In the genomic region with DNA sequence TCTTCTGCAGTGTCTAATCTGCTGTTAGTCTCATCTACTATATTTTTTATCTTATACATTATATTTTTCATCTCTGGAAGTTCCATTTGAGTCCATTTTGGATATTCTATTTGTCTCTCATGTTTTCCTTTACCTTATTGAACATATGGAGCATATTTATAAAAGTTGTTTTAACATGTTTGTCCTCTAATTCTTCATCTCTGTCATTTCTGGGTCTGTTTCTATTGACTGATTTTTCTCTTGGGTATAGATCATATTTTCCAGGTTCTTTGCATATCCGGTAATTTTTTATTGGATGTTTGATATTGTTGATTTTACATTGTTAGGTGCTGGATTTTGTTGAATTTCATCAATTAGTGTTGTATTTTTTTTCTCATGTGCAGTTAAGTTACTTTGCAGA, we compare ENCODE assay signal across 33 cellular contexts. TPM values are rescaled to one million over a fixed set of nuclear protein-coding genes. Genes with fewer than 3 reads are reported as not detected.
A peak's percentile ranks its signal among the peaks of the same experiment; 100 is the strongest.
DNase-seq lines count a peak whose midpoint lies in the region; FAIRE-seq and TF ChIP-seq lines count a peak whose summit lies in the region.
"Had no signal": no experiment of that assay in that cellular context is flagged by ENCODE, and none has a peak within 500 bp of the region (broad histone marks: within the 10 kb centered on the region; RNA-seq: fewer than 3 reads in every experiment).

No MANE protein-coding gene starts in this region.

- H3K27me3 ChIP-seq in SJCRH30, result no peaks in the 10 kb centered on the region
- H3K27me3 ChIP-seq: BE2C; BLaER1; BLaER1 treated with 17β-estradiol and CSF1 and Interleukin-3, amounts not matched to agents 10 nM and 100 nM had no signal

- peak; percentile 34 for FAIRE-seq in G401.6 (lab: Jason Lieb, UNC)
- FAIRE-seq: A549, D721Med had no signal

- POLR2A ChIA-PET in HEK293 (lab: Yijun Ruan, JAX), result no interaction called here

- H3K4me3 ChIP-seq in HEK293 (ENCODE audit: low read depth, low read length) (no peak overlapping the region), SJCRH30 (no peak overlapping the region)
- H3K4me3 ChIP-seq: A549; BLaER1; BLaER1 treated with 17β-estradiol and CSF1 and Interleukin-3, amounts not matched to agents 10 nM and 100 nM had no signal

- no peaks in the 10 kb centered on the region for H3K9me3 ChIP-seq in HEK293 (ENCODE audit: control insufficient read depth, insufficient read depth, low read depth, low read length)
- peaks cover 13% of the 10 kb centered on the region; the same call in 1 of the 2 replicates for H3K9me3 ChIP-seq in SJCRH30 (replicated peaks)
- H3K9me3 ChIP-seq: BE2C had no signal

- TF ChIP-seq CTCF in HEK293 (tag by site-specific recombination; IDR thresholded peaks at IDR 0.05), result no peak

- CTCF ChIA-PET in HEK293 (lab: Yijun Ruan, JAX), result no interaction called here

- DNase-seq in SJCRH30 (no peak), AG08396 (ENCODE audit: low spot score) (no peak)
- DNase-seq: 8988T; ACHN; AML-193; BE2C; C1 segment of cervical spinal cord; Caco-2; Calu3; CD4-positive, alpha-beta memory T cell; CD4-positive, alpha-beta T cell; CD4-positive, CD25-positive, alpha-beta regulatory T cell; CD8-positive, alpha-beta memory T cell; CD8-positive, alpha-beta T cell; COR-L47; DMS 273 treated with DMSO at 0.1 percent for 48 hours; DMS153; DMS53; DMS79; DMS79 treated with DMSO at 0.1 percent for 48 hours; DND-41; EL had no signal

- H3K27ac ChIP-seq in HEK293 (ENCODE audit: extremely low read depth, low read depth, low read length) (no peak overlapping the region), SJCRH30 (no peak overlapping the region)
- H3K27ac ChIP-seq: 22Rv1; A549; BLaER1; BLaER1 treated with 17β-estradiol and CSF1 and Interleukin-3, amounts not matched to agents 10 nM and 100 nM; C4-2B had no signal

- H3K4me1 ChIP-seq in HEK293 (ENCODE audit: control insufficient read depth, insufficient read depth, low read length) (no peaks in the 10 kb centered on the region), SJCRH30 (no peaks in the 10 kb centered on the region)
- H3K4me1 ChIP-seq: A549; BE2C; BLaER1; BLaER1 treated with 17β-estradiol and CSF1 and Interleukin-3, amounts not matched to agents 10 nM and 100 nM; Caco-2 had no signal

- H3K36me3 ChIP-seq in HEK293 (ENCODE audit: control insufficient read depth in 2 of 2, insufficient read depth in 1 of 2, low read length in 2 of 2), result no peaks in the 10 kb centered on the region
- H3K36me3 ChIP-seq in SJCRH30, result no peaks in the 10 kb centered on the region
- H3K36me3 ChIP-seq: BE2C; BLaER1; BLaER1 treated with 17β-estradiol and CSF1 and Interleukin-3, amounts not matched to agents 10 nM and 100 nM had no signal

TF ChIP-seq in HEK293, 187 proteins besides CTCF, POLR2A, EP300 and RAD21 (continues in another document):
- no peak for TF ChIP-seq BCL11B (tag by site-specific recombination; IDR thresholded peaks at IDR 0.05; ENCODE audit: low read depth)
- TF ChIP-seq, protein P1, sequence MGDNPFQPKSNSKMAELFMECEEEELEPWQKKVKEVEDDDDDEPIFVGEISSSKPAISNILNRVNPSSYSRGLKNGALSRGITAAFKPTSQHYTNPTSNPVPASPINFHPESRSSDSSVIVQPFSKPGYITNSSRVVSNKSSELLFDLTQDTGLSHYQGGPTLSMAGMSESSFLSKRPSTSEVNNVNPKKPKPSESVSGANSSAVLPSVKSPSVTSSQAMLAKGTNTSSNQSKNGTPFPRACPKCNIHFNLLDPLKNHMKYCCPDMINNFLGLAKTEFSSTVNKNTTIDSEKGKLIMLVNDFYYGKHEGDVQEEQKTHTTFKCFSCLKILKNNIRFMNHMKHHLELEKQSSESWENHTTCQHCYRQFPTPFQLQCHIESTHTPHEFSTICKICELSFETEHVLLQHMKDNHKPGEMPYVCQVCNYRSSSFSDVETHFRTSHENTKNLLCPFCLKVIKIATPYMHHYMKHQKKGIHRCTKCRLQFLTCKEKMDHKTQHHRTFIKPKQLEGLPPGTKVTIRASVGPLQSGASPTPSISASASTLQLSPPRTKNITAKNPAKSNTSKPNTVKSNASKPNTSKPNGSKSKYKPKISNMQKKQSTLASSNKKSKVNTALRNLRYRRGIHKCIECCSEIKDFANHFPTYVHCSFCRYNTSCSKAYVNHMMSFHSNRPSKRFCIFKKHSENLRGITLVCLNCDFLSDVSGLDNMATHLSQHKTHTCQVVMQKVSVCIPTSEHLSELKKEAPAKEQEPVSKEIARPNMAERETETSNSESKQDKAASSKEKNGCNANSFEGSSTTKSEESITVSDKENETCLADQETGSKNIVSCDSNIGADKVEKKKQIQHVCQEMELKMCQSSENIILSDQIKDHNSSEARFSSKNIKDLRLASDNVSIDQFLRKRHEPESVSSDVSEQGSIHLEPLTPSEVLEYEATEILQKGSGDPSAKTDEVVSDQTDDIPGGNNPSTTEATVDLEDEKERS (tag by site-specific recombination; IDR thresholded peaks at IDR 0.05), result peak; percentile 47; the same call in 1 of the 2 replicates
- TF ChIP-seq, protein P2, sequence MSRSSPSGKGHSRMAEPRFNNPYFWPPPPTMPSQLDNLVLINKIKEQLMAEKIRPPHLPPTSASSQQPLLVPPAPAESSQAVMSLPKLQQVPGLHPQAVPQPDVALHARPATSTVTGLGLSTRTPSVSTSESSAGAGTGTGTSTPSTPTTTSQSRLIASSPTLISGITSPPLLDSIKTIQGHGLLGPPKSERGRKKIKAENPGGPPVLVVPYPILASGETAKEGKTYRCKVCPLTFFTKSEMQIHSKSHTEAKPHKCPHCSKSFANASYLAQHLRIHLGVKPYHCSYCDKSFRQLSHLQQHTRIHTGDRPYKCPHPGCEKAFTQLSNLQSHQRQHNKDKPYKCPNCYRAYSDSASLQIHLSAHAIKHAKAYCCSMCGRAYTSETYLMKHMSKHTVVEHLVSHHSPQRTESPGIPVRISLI (tag by site-specific recombination; IDR thresholded peaks at IDR 0.05), result no peak
- TF ChIP-seq, protein P3, sequence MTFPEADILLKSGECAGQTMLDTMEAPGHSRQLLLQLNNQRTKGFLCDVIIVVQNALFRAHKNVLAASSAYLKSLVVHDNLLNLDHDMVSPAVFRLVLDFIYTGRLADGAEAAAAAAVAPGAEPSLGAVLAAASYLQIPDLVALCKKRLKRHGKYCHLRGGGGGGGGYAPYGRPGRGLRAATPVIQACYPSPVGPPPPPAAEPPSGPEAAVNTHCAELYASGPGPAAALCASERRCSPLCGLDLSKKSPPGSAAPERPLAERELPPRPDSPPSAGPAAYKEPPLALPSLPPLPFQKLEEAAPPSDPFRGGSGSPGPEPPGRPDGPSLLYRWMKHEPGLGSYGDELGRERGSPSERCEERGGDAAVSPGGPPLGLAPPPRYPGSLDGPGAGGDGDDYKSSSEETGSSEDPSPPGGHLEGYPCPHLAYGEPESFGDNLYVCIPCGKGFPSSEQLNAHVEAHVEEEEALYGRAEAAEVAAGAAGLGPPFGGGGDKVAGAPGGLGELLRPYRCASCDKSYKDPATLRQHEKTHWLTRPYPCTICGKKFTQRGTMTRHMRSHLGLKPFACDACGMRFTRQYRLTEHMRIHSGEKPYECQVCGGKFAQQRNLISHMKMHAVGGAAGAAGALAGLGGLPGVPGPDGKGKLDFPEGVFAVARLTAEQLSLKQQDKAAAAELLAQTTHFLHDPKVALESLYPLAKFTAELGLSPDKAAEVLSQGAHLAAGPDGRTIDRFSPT (tag by site-specific recombination; IDR thresholded peaks at IDR 0.05), result no peak
- TF ChIP-seq, protein P4, sequence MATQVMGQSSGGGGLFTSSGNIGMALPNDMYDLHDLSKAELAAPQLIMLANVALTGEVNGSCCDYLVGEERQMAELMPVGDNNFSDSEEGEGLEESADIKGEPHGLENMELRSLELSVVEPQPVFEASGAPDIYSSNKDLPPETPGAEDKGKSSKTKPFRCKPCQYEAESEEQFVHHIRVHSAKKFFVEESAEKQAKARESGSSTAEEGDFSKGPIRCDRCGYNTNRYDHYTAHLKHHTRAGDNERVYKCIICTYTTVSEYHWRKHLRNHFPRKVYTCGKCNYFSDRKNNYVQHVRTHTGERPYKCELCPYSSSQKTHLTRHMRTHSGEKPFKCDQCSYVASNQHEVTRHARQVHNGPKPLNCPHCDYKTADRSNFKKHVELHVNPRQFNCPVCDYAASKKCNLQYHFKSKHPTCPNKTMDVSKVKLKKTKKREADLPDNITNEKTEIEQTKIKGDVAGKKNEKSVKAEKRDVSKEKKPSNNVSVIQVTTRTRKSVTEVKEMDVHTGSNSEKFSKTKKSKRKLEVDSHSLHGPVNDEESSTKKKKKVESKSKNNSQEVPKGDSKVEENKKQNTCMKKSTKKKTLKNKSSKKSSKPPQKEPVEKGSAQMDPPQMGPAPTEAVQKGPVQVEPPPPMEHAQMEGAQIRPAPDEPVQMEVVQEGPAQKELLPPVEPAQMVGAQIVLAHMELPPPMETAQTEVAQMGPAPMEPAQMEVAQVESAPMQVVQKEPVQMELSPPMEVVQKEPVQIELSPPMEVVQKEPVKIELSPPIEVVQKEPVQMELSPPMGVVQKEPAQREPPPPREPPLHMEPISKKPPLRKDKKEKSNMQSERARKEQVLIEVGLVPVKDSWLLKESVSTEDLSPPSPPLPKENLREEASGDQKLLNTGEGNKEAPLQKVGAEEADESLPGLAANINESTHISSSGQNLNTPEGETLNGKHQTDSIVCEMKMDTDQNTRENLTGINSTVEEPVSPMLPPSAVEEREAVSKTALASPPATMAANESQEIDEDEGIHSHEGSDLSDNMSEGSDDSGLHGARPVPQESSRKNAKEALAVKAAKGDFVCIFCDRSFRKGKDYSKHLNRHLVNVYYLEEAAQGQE (tag by site-specific recombination; IDR thresholded peaks at IDR 0.05), result no peak
- no peak for TF ChIP-seq ZEB2 (tag by site-specific recombination; IDR thresholded peaks at IDR 0.05)
- TF ChIP-seq ZNF10 (tag by site-specific recombination; IDR thresholded peaks at IDR 0.05), result no peak
- no peak for TF ChIP-seq ZNF138 (tag by site-specific recombination; IDR thresholded peaks at IDR 0.05; ENCODE audit: borderline replicate concordance)
- no peak for TF ChIP-seq ZNF133 (tag by site-specific recombination; IDR thresholded peaks at IDR 0.05)
- no peak for TF ChIP-seq GLIS1 (tag by site-specific recombination; IDR thresholded peaks at IDR 0.05)
- no peak for TF ChIP-seq ZNF214 (tag by site-specific recombination; IDR thresholded peaks at IDR 0.05; ENCODE audit: borderline replicate concordance)
- TF ChIP-seq SETDB1 (IDR thresholded peaks at IDR 0.05; ENCODE audit: insufficient read length, low read length), result peak; percentile 95

RNA-seq across cellular contexts. Expression of a gene that starts 37.5 kb away (rescaled TPM):
- 9.5 and 14.0 TPM in 2 replicates for total RNA-seq in SJCRH30 (2014; rRNA removed; shearing (Covaris generic))

RNA-seq across cellular contexts. Expression of a gene that starts 42.5 kb away (rescaled TPM):
- not detected in 2 replicates for total RNA-seq in SJCRH30 (2014; rRNA removed; shearing (Covaris generic))
- total RNA-seq: A172, A673, Caco-2, Calu3, Daoy had no signal
